Comparison of ENCODE assay signal across 14 cellular contexts in genomic region chr7:34175837-34176236, GRCh38.
"Had no signal": no experiment of that assay in that cellular context is flagged by ENCODE, and none has a peak within 500 bp of the region (broad histone marks: within the 10 kb centered on the region; RNA-seq: fewer than 3 reads in every experiment).

No MANE protein-coding gene starts in this region.

- DNase-seq: activated CD4-positive, alpha-beta memory T cell treated with anti-CD3 and anti-CD28 coated beads for 36 hours; activated CD4-positive, alpha-beta T cell treated with anti-CD3 and anti-CD28 coated beads for 1 hour; activated CD8-positive, alpha-beta memory T cell treated with anti-CD3 and anti-CD28 coated beads, Interleukin-2, amount 10 ng/mL, durations not matched to agents 7 days and 5 days; activated naive CD4-positive, alpha-beta T cell treated with anti-CD3 and anti-CD28 coated beads, Interleukin-2, amount 50 U/mL, for 16 hours; activated T-cell treated with anti-CD3 and anti-CD28 coated beads, Interleukin-2, amount 50 U/mL, for 1 hour; erythroblast; gastrocnemius medialis; midbrain; ovary; stimulated activated CD4-positive, alpha-beta T cell treated with anti-CD3 and anti-CD28 coated beads, Interleukin-12 subunit alpha, Interleukin-12 subunit beta, amount 100 ng/mL, for 4 hours; stimulated activated CD4-positive, alpha-beta T cell treated with anti-CD3 and anti-CD28 coated beads, Interleukin-2, amount 100 ng/mL, for 24 hours; uterus had no signal

- H3K36me3 ChIP-seq: cardiac muscle cell, gastrocnemius medialis, ovary, thoracic aorta, uterus had no signal

- H3K4me3 ChIP-seq: cardiac muscle cell, gastrocnemius medialis, ovary, thoracic aorta, uterus had no signal

- H3K9me3 ChIP-seq: gastrocnemius medialis, ovary, thoracic aorta had no signal

- H3K27me3 ChIP-seq: cardiac muscle cell, gastrocnemius medialis, ovary, uterus had no signal

- H3K27ac ChIP-seq: cardiac muscle cell, gastrocnemius medialis, ovary, thoracic aorta, uterus had no signal

- ATAC-seq: activated CD8-positive, alpha-beta memory T cell treated with anti-CD3 and anti-CD28 coated beads, Interleukin-2, amount 10 ng/mL, durations not matched to agents 7 days and 5 days; gastrocnemius medialis had no signal

- H3K4me1 ChIP-seq: uterus had no signal
